25 cellular contexts compared by ENCODE assay signal in genomic region chr2:15616429-15616828, GRCh38.
"Had no signal": no experiment of that assay in that cellular context is flagged by ENCODE, and none has a peak within 500 bp of the region (broad histone marks: within the 10 kb centered on the region; RNA-seq: fewer than 3 reads in every experiment).

No MANE protein-coding gene starts in this region.

- DNase-seq: stimulated activated CD4-positive, alpha-beta T cell treated with anti-CD3 and anti-CD28 coated beads, Interleukin-2, amount 100 ng/mL, for 48 hours; stimulated activated CD4-positive, alpha-beta T cell treated with anti-CD3 and anti-CD28 coated beads, Interleukin-4, amount 100 ng/mL, for 1 hour; stimulated activated CD4-positive, alpha-beta T cell treated with anti-CD3 and anti-CD28 coated beads, Interleukin-4, amount 100 ng/mL, for 24 hours; stimulated activated CD4-positive, alpha-beta T cell treated with anti-CD3 and anti-CD28 coated beads, Interleukin-4, amount 100 ng/mL, for 4 hours; stimulated activated CD8-positive, alpha-beta memory T cell treated with anti-CD3 and anti-CD28 coated beads, Interleukin-4, amount 100 ng/mL, for 48 hours; stimulated activated naive B cell treated with anti-CD40 and anti-IgM and Interleukin-4, amounts not matched to agents 10 μg/mL and 1 μg/mL and 100 μg/mL, for 72 hours; stimulated activated naive CD4-positive, alpha-beta T cell; stimulated activated naive CD4-positive, alpha-beta T cell treated with Interleukin-2 at 50 U/mL for 16 hours; stimulated activated naive CD8-positive, alpha-beta T cell treated with anti-CD3 and anti-CD28 coated beads, Interleukin-15, amount 100 ng/mL, for 72 hours; stimulated activated naive CD8-positive, alpha-beta T cell treated with anti-CD3 and anti-CD28 coated beads, Interleukin-15, Interleukin-2, amounts not matched to agents 100 U/mL and 50 U/mL, for 24 hours; stomach; substantia nigra; testis; thyroid gland; tibial artery; transverse colon; trophoblast cell; upper lobe of left lung; upper lobe of right lung; uterus had no signal

- H3K4me1 ChIP-seq: suprapubic skin, testis, thyroid gland, tibial artery, tibial nerve, transverse colon, upper lobe of left lung, upper lobe of right lung, uterus, vagina had no signal

- FAIRE-seq: urothelium cell line had no signal

- H3K4me3 ChIP-seq: stomach, suprapubic skin, testis, thoracic aorta, thyroid gland, tibial artery, tibial nerve, transverse colon, upper lobe of left lung, upper lobe of right lung, uterus, vagina had no signal

- H3K27ac ChIP-seq: stomach, suprapubic skin, testis, thoracic aorta, thyroid gland, tibial artery, tibial nerve, transverse colon, upper lobe of left lung, upper lobe of right lung, uterus, vagina had no signal

- H3K9me3 ChIP-seq: stomach, suprapubic skin, testis, thoracic aorta, thyroid gland, tibial artery, tibial nerve, transverse colon, upper lobe of left lung, upper lobe of right lung, uterus, vagina had no signal

- H3K27me3 ChIP-seq: stomach, suprapubic skin, testis, thyroid gland, tibial artery, tibial nerve, transverse colon, upper lobe of left lung, upper lobe of right lung, uterus, vagina had no signal

- H3K36me3 ChIP-seq: uterus had no signal
